ENCODE assay signal across 1 cellular context in the genomic region with DNA sequence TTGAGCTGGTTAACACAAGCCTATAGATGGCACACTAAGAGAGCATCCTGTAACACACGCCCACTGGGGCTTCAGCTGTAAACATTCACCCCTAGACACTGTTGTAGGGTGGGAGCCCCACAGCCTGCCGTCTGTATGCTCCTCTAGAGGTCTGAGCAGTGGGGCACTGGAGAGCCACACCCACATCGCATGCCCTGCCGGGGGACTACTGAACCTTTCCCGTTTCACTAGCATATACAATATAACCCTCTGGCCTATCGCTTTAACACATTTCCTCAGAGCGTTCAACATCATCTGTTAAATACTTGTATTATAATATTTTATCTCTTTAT.
TF ChIP-seq lines count a peak whose summit lies in the region.

No MANE protein-coding gene starts in this region.

TF ChIP-seq in HepG2, 621 proteins besides CTCF, POLR2A, EP300 and RAD21 (continued from another document):
- TF ChIP-seq, protein P1, sequence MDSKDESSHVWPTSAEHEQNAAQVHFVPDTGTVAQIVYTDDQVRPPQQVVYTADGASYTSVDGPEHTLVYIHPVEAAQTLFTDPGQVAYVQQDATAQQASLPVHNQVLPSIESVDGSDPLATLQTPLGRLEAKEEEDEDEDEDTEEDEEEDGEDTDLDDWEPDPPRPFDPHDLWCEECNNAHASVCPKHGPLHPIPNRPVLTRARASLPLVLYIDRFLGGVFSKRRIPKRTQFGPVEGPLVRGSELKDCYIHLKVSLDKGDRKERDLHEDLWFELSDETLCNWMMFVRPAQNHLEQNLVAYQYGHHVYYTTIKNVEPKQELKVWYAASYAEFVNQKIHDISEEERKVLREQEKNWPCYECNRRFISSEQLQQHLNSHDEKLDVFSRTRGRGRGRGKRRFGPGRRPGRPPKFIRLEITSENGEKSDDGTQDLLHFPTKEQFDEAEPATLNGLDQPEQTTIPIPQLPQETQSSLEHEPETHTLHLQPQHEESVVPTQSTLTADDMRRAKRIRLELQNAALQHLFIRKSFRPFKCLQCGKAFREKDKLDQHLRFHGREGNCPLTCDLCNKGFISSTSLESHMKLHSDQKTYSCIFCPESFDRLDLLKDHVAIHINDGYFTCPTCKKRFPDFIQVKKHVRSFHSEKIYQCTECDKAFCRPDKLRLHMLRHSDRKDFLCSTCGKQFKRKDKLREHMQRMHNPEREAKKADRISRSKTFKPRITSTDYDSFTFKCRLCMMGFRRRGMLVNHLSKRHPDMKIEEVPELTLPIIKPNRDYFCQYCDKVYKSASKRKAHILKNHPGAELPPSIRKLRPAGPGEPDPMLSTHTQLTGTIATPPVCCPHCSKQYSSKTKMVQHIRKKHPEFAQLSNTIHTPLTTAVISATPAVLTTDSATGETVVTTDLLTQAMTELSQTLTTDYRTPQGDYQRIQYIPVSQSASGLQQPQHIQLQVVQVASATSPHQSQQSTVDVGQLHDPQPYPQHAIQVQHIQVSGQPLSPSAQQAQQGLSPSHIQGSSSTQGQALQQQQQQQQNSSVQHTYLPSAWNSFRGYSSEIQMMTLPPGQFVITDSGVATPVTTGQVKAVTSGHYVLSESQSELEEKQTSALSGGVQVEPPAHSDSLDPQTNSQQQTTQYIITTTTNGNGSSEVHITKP (CRISPR knock-in tag; IDR thresholded peaks at IDR 0.05; ENCODE audit: low read depth): no peak
- TF ChIP-seq KMT2B (CRISPR knock-in tag; IDR thresholded peaks at IDR 0.05): no peak
- TF ChIP-seq, protein P2, sequence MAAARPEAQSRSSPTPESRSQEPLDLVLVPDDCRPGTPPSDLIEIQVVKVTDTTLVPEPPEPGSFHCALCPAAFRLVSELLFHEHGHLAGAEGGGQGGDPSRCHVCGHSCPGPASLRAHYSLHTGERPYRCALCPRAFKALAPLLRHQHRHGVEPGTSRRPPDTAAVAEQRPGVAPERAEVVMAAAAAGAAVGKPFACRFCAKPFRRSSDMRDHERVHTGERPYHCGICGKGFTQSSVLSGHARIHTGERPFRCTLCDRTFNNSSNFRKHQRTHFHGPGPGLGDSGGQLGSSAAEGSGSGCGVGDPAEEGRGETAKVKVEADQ (CRISPR knock-in tag; IDR thresholded peaks at IDR 0.05; ENCODE audit: borderline replicate concordance): no peak
